ENCODE assay signal across 15 cellular contexts in genomic region chr16:29124828-29125227, GRCh38.
DNase-seq lines count a peak whose midpoint lies in the region; ATAC-seq and TF ChIP-seq lines count a peak whose summit lies in the region.
"Had no signal": no experiment of that assay in that cellular context is flagged by ENCODE, and none has a peak within 500 bp of the region (broad histone marks: within the 10 kb centered on the region; RNA-seq: fewer than 3 reads in every experiment).

No MANE protein-coding gene starts in this region.

- no peaks in the 10 kb centered on the region for H3K27me3 ChIP-seq in CD4-positive, CD25-positive, alpha-beta regulatory T cell (ENCODE audit: control insufficient read depth, insufficient read depth, low read length)
- no peaks in the 10 kb centered on the region for H3K27me3 ChIP-seq in neutrophil
- no peaks in the 10 kb centered on the region for H3K27me3 ChIP-seq in CD8-positive, alpha-beta memory T cell (ENCODE audit: insufficient read depth, low read length, poor library complexity, severe bottlenecking)
- H3K27me3 ChIP-seq: BE2C had no signal

- intact Hi-C loops in CD14-positive monocyte (cut with micrococcal nuclease) = no loop called here

- H3K36me3 Mint-ChIP-seq in CD14-positive monocyte (peaks cover 41 to 65% of the 10 kb centered on the region in 2 donors), immature natural killer cell (peaks cover 7 to 31% (median 8%) of the 10 kb centered on the region in 3 donors)
- H3K36me3 Mint-ChIP-seq in CD4-positive, CD25-positive, alpha-beta regulatory T cell = peaks cover 30% of the 10 kb centered on the region
- peaks cover 0 to 66% (median 1%) of the 10 kb centered on the region in 3 donors for H3K36me3 Mint-ChIP-seq in CD8-positive, alpha-beta memory T cell

- H3K27ac ChIP-seq in CD4-positive, CD25-positive, alpha-beta regulatory T cell (ENCODE audit: insufficient read depth, low read length, poor library complexity, severe bottlenecking) = no peak overlapping the region
- peak overlapping the region; percentile 41 for H3K27ac ChIP-seq in neutrophil
- H3K27ac ChIP-seq in CD8-positive, alpha-beta memory T cell (ENCODE audit: low read depth, low read length) = no peak overlapping the region

- H3K4me1 Mint-ChIP-seq in CD14-positive monocyte (peaks cover 49% of the 10 kb centered on the region), immature natural killer cell (peaks cover 37 to 62% of the 10 kb centered on the region in 2 donors)
- peaks cover 6 to 25% (median 15%) of the 10 kb centered on the region in 4 donors for H3K4me1 Mint-ChIP-seq in CD4-positive, CD25-positive, alpha-beta regulatory T cell
- peaks cover 15 to 27% (median 21%) of the 10 kb centered on the region in 3 donors for H3K4me1 Mint-ChIP-seq in CD8-positive, alpha-beta memory T cell

- no peaks in the 10 kb centered on the region for H3K9me3 ChIP-seq in CD4-positive, CD25-positive, alpha-beta regulatory T cell (ENCODE audit: control insufficient read depth in 2 of 2, low read length in 2 of 2)
- H3K9me3 ChIP-seq in neutrophil = no peaks in the 10 kb centered on the region
- no peaks in the 10 kb centered on the region for H3K9me3 ChIP-seq in CD8-positive, alpha-beta memory T cell (ENCODE audit: low read length)
- H3K9me3 ChIP-seq: BE2C, HAP-1 had no signal

- peaks cover 11% of the 10 kb centered on the region for H3K36me3 ChIP-seq in CD4-positive, CD25-positive, alpha-beta regulatory T cell (ENCODE audit: control insufficient read depth, insufficient read depth, low read length)
- H3K36me3 ChIP-seq in neutrophil = peaks cover 3% of the 10 kb centered on the region
- H3K36me3 ChIP-seq in CD8-positive, alpha-beta memory T cell (ENCODE audit: insufficient read depth, low read length) = no peaks in the 10 kb centered on the region
- H3K36me3 ChIP-seq: BE2C, HAP-1 had no signal

- TF ChIP-seq CTCF in CD14-positive monocyte (IDR thresholded peaks at IDR 0.05) (no peak), neutrophil (IDR thresholded peaks at IDR 0.05) (no peak)

- no peak overlapping the region for H3K4me3 ChIP-seq in CD4-positive, CD25-positive, alpha-beta regulatory T cell (ENCODE audit: low read depth, low read length)
- no peak overlapping the region for H3K4me3 ChIP-seq in neutrophil (ENCODE audit: low read depth in 1 of 2, low read length in 1 of 2)
- H3K4me3 ChIP-seq in CD8-positive, alpha-beta memory T cell (ENCODE audit: low read length) = no peak overlapping the region
- H3K4me3 ChIP-seq: HAP-1 had no signal

- POLR2A ChIA-PET in CD8-positive, alpha-beta memory T cell (lab: Charles Lee) = no interaction called here

- CTCF ChIA-PET in CD8-positive, alpha-beta memory T cell (lab: Charles Lee) = no interaction called here

- DNase-seq in CD14-positive monocyte (ENCODE audit: low spot score) (no peak), immature natural killer cell (no peak)
- DNase-seq in CD4-positive, CD25-positive, alpha-beta regulatory T cell = no peak
- no peak for DNase-seq in CD8-positive, alpha-beta memory T cell
- DNase-seq: ACHN; BE2C; C1 segment of cervical spinal cord; CD8-positive, alpha-beta T cell; COR-L47; KG1 had no signal

- H3K9me3 Mint-ChIP-seq in CD14-positive monocyte = no peaks in the 10 kb centered on the region
- no peaks in the 10 kb centered on the region for H3K9me3 Mint-ChIP-seq in CD4-positive, CD25-positive, alpha-beta regulatory T cell
- no peaks in the 10 kb centered on the region for H3K9me3 Mint-ChIP-seq in immature natural killer cell
- H3K9me3 Mint-ChIP-seq in CD8-positive, alpha-beta memory T cell = no peaks in the 10 kb centered on the region
- H3K9me3 Mint-ChIP-seq: CD8-positive, alpha-beta T cell had no signal

- no peaks in the 10 kb centered on the region for H3K27me3 Mint-ChIP-seq in CD14-positive monocyte (ENCODE audit: low read depth in 3 of 3)
- no peaks in the 10 kb centered on the region for H3K27me3 Mint-ChIP-seq in CD4-positive, CD25-positive, alpha-beta regulatory T cell
- peaks cover 5 to 18% (median 8%) of the 10 kb centered on the region in 3 donors for H3K27me3 Mint-ChIP-seq in immature natural killer cell (ENCODE audit: low read depth in 3 of 3)
- no peaks in the 10 kb centered on the region for H3K27me3 Mint-ChIP-seq in CD8-positive, alpha-beta memory T cell

- no peaks in the 10 kb centered on the region for H3K4me1 ChIP-seq in CD4-positive, CD25-positive, alpha-beta regulatory T cell (ENCODE audit: control insufficient read depth, insufficient read depth, low read length, poor library complexity, severe bottlenecking)
- peaks cover 22 to 36% of the 10 kb centered on the region in 2 experiments for H3K4me1 ChIP-seq in neutrophil (ENCODE audit: control insufficient read depth in 1 of 2, insufficient read depth in 1 of 2, low read depth in 1 of 2, low read length in 1 of 2)
- H3K4me1 ChIP-seq in CD8-positive, alpha-beta memory T cell (ENCODE audit: insufficient read depth, low read length) = no peaks in the 10 kb centered on the region
- H3K4me1 ChIP-seq: BE2C, HAP-1 had no signal

- no peak for ATAC-seq in CD4-positive, CD25-positive, alpha-beta regulatory T cell (ENCODE audit: low read depth in 2 of 2)
- no peak for ATAC-seq in GM19397 (IDR thresholded peaks at IDR 0.05; ENCODE audit: unreplicated experiment)
- ATAC-seq in GM18858 (IDR thresholded peaks at IDR 0.05; ENCODE audit: unreplicated experiment) = no peak
- ATAC-seq: CD8-positive, alpha-beta T cell; HepG2 had no signal

- H3K4me3 Mint-ChIP-seq in CD14-positive monocyte = no peak overlapping the region
- H3K4me3 Mint-ChIP-seq in CD4-positive, CD25-positive, alpha-beta regulatory T cell = no peak overlapping the region
- no peak overlapping the region for H3K4me3 Mint-ChIP-seq in immature natural killer cell
- no peak overlapping the region for H3K4me3 Mint-ChIP-seq in CD8-positive, alpha-beta memory T cell
- H3K4me3 Mint-ChIP-seq: CD8-positive, alpha-beta T cell had no signal

- H3K27ac Mint-ChIP-seq in CD14-positive monocyte (peak overlapping the region; percentile 45 to 97 (median 96)), immature natural killer cell (peak overlapping the region; percentile 96 to 99 (median 98))
- peak overlapping the region; percentile 42 to 69 (median 47) for H3K27ac Mint-ChIP-seq in CD4-positive, CD25-positive, alpha-beta regulatory T cell
- H3K27ac Mint-ChIP-seq in CD8-positive, alpha-beta memory T cell = peak overlapping the region in 1 of 8 donors; percentile 25
- H3K27ac Mint-ChIP-seq: CD8-positive, alpha-beta T cell had no signal
